Comparison of ENCODE assay signal across 12 cellular contexts in the genomic region with DNA sequence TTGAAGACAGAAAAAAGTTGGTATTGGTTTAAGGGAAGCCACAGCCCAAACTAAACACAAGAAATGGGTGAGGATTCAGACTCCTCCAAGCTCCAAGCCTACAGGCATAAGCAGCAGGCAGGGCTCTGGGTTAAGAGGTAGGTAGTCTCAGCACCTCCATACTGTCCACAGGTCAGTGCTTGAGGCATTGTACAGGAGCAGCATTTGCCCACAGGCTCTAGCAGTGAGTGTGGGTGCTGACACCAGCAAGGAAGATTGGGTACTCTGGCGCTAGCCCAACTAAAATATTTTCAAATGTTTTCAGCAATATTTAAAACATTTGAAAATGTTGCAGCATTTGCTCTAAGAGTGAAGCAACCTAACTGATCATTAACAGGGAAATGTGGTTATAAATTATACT. TPM values are rescaled to one million over a fixed set of nuclear protein-coding genes. Genes with fewer than 3 reads are reported as not detected.
DNase-seq lines count a peak whose midpoint lies in the region; ATAC-seq and TF ChIP-seq lines count a peak whose summit lies in the region.
"Had no signal": no experiment of that assay in that cellular context is flagged by ENCODE, and none has a peak within 500 bp of the region (broad histone marks: within the 10 kb centered on the region; RNA-seq: fewer than 3 reads in every experiment).

No MANE protein-coding gene starts in this region.

- in situ Hi-C loops in mammary epithelial cell (cut with MboI; ENCODE audit: low sequenced_read_pairs in 2 of 2): no loop called here

- H3K36me3 ChIP-seq in mammary epithelial cell (ENCODE audit: insufficient read depth, low read length): peaks cover 7% of the 10 kb centered on the region
- H3K36me3 ChIP-seq in lower lobe of right lung: peaks cover 8% of the 10 kb centered on the region
- H3K36me3 ChIP-seq in upper lobe of right lung: no peaks in the 10 kb centered on the region

- H3K79me2 ChIP-seq in mammary epithelial cell (ENCODE audit: insufficient read depth, low read length): peaks cover 54% of the 10 kb centered on the region

- H3K4me1 ChIP-seq in mammary epithelial cell (ENCODE audit: insufficient read depth, low read length) (peaks cover 13% of the 10 kb centered on the region), lower lobe of right lung (peaks cover 52% of the 10 kb centered on the region), upper lobe of right lung (peaks cover 49% of the 10 kb centered on the region)

- no TSS peak for BruUV-seq in mammary epithelial cell (replicated peaks; lab: Mats Ljungman, UMichigan)

- ATAC-seq in Right ventricle myocardium superior (ENCODE audit: poor library complexity) (peak; percentile 40), lower lobe of right lung (peak; percentile 34 to 55), upper lobe of right lung (peak; percentile 58), HG03342 (IDR thresholded peaks at IDR 0.05; ENCODE audit: unreplicated experiment) (no peak), GM19351 (IDR thresholded peaks at IDR 0.05; ENCODE audit: unreplicated experiment) (no peak), HG03354 (IDR thresholded peaks at IDR 0.05; ENCODE audit: poor library complexity, severe bottlenecking, unreplicated experiment) (no peak)

- no peak for DNase-seq in Right ventricle myocardium superior
- no peak for DNase-seq in cardiac septum (ENCODE audit: low spot score)
- no peak for DNase-seq in mammary epithelial cell
- DNase-seq in lower lobe of right lung: no peak
- DNase-seq in upper lobe of right lung: no peak
- DNase-seq: activated CD8-positive, alpha-beta memory T cell treated with anti-CD3 and anti-CD28 coated beads for 24 hours; dorsolateral prefrontal cortex; NCI-H1048; RPMI8226 had no signal

- H3K4me2 ChIP-seq in mammary epithelial cell (ENCODE audit: insufficient read depth, low read depth, low read length): no peak overlapping the region

- CTCF ChIA-PET in mammary epithelial cell (lab: Charles Lee; ENCODE audit: low non-redundant PET): no interaction called here

- no peaks in the 10 kb centered on the region for H4K20me1 ChIP-seq in mammary epithelial cell (ENCODE audit: insufficient read depth, low read length)

- dilution Hi-C loops in mammary epithelial cell (cut with HindIII; ENCODE audit: low sequenced_read_pairs): no loop called here

- intact Hi-C loops in Right ventricle myocardium superior (cut with DNase I): no loop called here
- intact Hi-C loops in cardiac septum (cut with DNase I): loop anchor here (2.0 kb wide), 1 partner anchor 33 kb away; a partner anchor contains a TSS
- intact Hi-C loops in mammary epithelial cell (cut with micrococcal nuclease): loop anchor here (5.0 kb wide), 1 partner anchor 35 kb away; a partner anchor contains a TSS
- intact Hi-C loops in lower lobe of right lung (cut with DNase I): no loop called here
- intact Hi-C loops in upper lobe of right lung (cut with DNase I): no loop called here

- no peak overlapping the region for H3K9ac ChIP-seq in mammary epithelial cell (ENCODE audit: insufficient read depth, low read length)

- H3K27me3 ChIP-seq in mammary epithelial cell (ENCODE audit: insufficient read depth, low read length) (no peaks in the 10 kb centered on the region), lower lobe of right lung (ENCODE audit: low read depth) (no peaks in the 10 kb centered on the region), upper lobe of right lung (no peaks in the 10 kb centered on the region)
- H3K27me3 ChIP-seq: dorsolateral prefrontal cortex had no signal

- H2AFZ ChIP-seq in mammary epithelial cell (ENCODE audit: low read depth, low read length): no peak overlapping the region

- H3K4me3 ChIP-seq in mammary epithelial cell (replicated peaks in 1 of 3; ENCODE audit: insufficient read depth in 1 of 3, low read depth in 2 of 3, low read length in 3 of 3): no peak overlapping the region
- H3K4me3 ChIP-seq in lower lobe of right lung: no peak overlapping the region
- no peak overlapping the region for H3K4me3 ChIP-seq in upper lobe of right lung
- H3K4me3 ChIP-seq: dorsolateral prefrontal cortex had no signal

- peak overlapping the region; percentile 10 for H3K27ac ChIP-seq in mammary epithelial cell (ENCODE audit: insufficient read depth, low read depth, low read length)
- peak overlapping the region; percentile 37 for H3K27ac ChIP-seq in lower lobe of right lung
- no peak overlapping the region for H3K27ac ChIP-seq in upper lobe of right lung

- TF ChIP-seq CTCF in mammary epithelial cell (conservative IDR thresholded peaks at IDR 0.05 in 1 of 2, IDR thresholded peaks at IDR 0.05 in 1 of 2; ENCODE audit: extremely low read depth in 1 of 2, insufficient read depth in 1 of 2, low read depth in 1 of 2, low read length in 2 of 2): no peak
- TF ChIP-seq CTCF in lower lobe of right lung (IDR thresholded peaks at IDR 0.05): no peak
- TF ChIP-seq CTCF in upper lobe of right lung (IDR thresholded peaks at IDR 0.05): no peak

- H3K9me3 ChIP-seq in mammary epithelial cell (replicated peaks; ENCODE audit: insufficient read depth, low read length) (no peaks in the 10 kb centered on the region), lower lobe of right lung (no peaks in the 10 kb centered on the region), upper lobe of right lung (no peaks in the 10 kb centered on the region)

- WGBS in mammary epithelial cell (ENCODE audit: low coverage, missing lambda C conversion rate): 100% methylated on average over 1 of the region's 1 CpG

RNA-seq across cellular contexts. Expression of a gene that starts 33.1 kb away (rescaled TPM):
- total RNA-seq in Right ventricle myocardium superior (116 TPM), cardiac septum (156 TPM), mammary epithelial cell (10 to 100 TPM; 25.9 to 86.0 TPM), lower lobe of right lung (86.0 TPM), upper lobe of right lung (103 TPM)
- 15.3 TPM for polyA plus RNA-seq in mammary epithelial cell
- 32.9 TPM for polyA minus RNA-seq in mammary epithelial cell

Comparison
In these comparisons a context has a peak if more than half of its experiments do, and no peak if none do; other contexts are left out.
1. intact Hi-C loops: an anchor here in cardiac septum (2.0 kb wide) and mammary epithelial cell (5.0 kb wide); none called in Right ventricle myocardium superior, lower lobe of right lung and upper lobe of right lung.
2. ATAC-seq: peak in Right ventricle myocardium superior (single experiment), lower lobe of right lung (2 of 2) and upper lobe of right lung (single experiment); none in HG03342 (single experiment), GM19351 (single experiment) and HG03354 (single experiment).